In the genomic region with DNA sequence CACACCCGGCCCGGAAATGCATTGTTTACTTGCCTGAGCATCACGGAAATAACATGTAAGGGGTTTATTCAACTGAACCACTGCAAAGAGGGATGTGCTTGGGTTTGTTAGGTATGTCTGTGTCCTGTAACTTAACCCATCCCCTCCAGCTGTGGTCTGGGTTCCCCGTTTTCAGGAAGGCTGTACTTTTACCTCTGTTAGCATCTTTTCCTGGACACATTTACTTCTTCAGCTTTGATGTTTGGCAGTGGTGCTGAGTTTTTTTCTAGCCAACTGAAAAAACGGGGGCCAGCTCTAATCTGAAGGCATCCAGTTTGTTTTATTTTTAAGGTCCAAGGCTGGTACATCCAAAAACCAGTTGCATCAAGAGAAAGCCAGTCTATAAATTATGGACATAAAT, we compare ENCODE assay signal across 20 cellular contexts.
DNase-seq lines count a peak whose midpoint lies in the region; ATAC-seq, FAIRE-seq and TF ChIP-seq lines count a peak whose summit lies in the region.
"Had no signal": no experiment of that assay in that cellular context is flagged by ENCODE, and none has a peak within 500 bp of the region (broad histone marks: within the 10 kb centered on the region; RNA-seq: fewer than 3 reads in every experiment).

No MANE protein-coding gene starts in this region.

- H3K27ac ChIP-seq in gastrocnemius medialis (no peak overlapping the region), gastroesophageal sphincter (peak overlapping the region in 1 of 4 donors; percentile 66)
- H3K27ac ChIP-seq: C4-2B, HL-60 had no signal

- H3K27me3 ChIP-seq in gastrocnemius medialis (peaks cover 0 to 3% (median 0%) of the 10 kb centered on the region in 3 donors), gastroesophageal sphincter (no peaks in the 10 kb centered on the region)

- H3K27ac Mint-ChIP-seq in nephron (peak overlapping the region; percentile 93 to 95 (median 95)), type B pancreatic cell (no peak overlapping the region)
- H3K27ac Mint-ChIP-seq in activated CD4-positive, alpha-beta T cell treated with anti-CD3 and anti-CD28 coated beads, Interleukin-2, amount 10 ng/mL, durations not matched to agents 7 days and 5 days: no peak overlapping the region
- H3K27ac Mint-ChIP-seq: CD4-positive, alpha-beta T cell had no signal

- no peaks in the 10 kb centered on the region for H3K9me3 ChIP-seq in gastrocnemius medialis
- H3K9me3 ChIP-seq in gastroesophageal sphincter: no peaks in the 10 kb centered on the region
- H3K9me3 ChIP-seq: Caco-2, HAP-1 had no signal

- no peaks in the 10 kb centered on the region for H3K9me3 Mint-ChIP-seq in nephron
- H3K9me3 Mint-ChIP-seq in type B pancreatic cell: peaks cover 13% of the 10 kb centered on the region
- no peaks in the 10 kb centered on the region for H3K9me3 Mint-ChIP-seq in activated CD4-positive, alpha-beta T cell treated with anti-CD3 and anti-CD28 coated beads, Interleukin-2, amount 10 ng/mL, durations not matched to agents 7 days and 5 days
- H3K9me3 Mint-ChIP-seq: CD4-positive, alpha-beta T cell had no signal

- no peak overlapping the region for H3K4me3 Mint-ChIP-seq in nephron
- H3K4me3 Mint-ChIP-seq in type B pancreatic cell: no peak overlapping the region
- no peak overlapping the region for H3K4me3 Mint-ChIP-seq in activated CD4-positive, alpha-beta T cell treated with anti-CD3 and anti-CD28 coated beads, Interleukin-2, amount 10 ng/mL, durations not matched to agents 7 days and 5 days
- H3K4me3 Mint-ChIP-seq: CD4-positive, alpha-beta T cell had no signal

- ATAC-seq in gastrocnemius medialis: no peak
- no peak for ATAC-seq in GM21447 (IDR thresholded peaks at IDR 0.05; ENCODE audit: unreplicated experiment)
- no peak for ATAC-seq in gastroesophageal sphincter

- H3K4me1 Mint-ChIP-seq in nephron: peaks cover 72% of the 10 kb centered on the region
- H3K4me1 Mint-ChIP-seq in type B pancreatic cell (ENCODE audit: unreplicated experiment): peaks cover 67% of the 10 kb centered on the region
- H3K4me1 Mint-ChIP-seq in activated CD4-positive, alpha-beta T cell treated with anti-CD3 and anti-CD28 coated beads, Interleukin-2, amount 10 ng/mL, durations not matched to agents 7 days and 5 days: no peaks in the 10 kb centered on the region

- DNase-seq in H54 (ENCODE audit: insufficient read length, low spot score) (no peak), NCI-H69 (lab: John Stamatoyannopoulos, UW) (peak; percentile 20), type B pancreatic cell (ENCODE audit: extremely low spot score, unreplicated experiment) (peak; percentile 50), gastrocnemius medialis (no peak)
- DNase-seq in activated CD4-positive, alpha-beta T cell treated with anti-CD3 and anti-CD28 coated beads, Interleukin-2, amount 10 ng/mL, durations not matched to agents 7 days and 5 days: no peak
- DNase-seq: ACHN; AML-193; Caco-2; CD4-positive, alpha-beta T cell; GOT3 had no signal

- 20 to 51% methylated on average over 1 to 5 of the region's 5 CpGs for WGBS in gastroesophageal sphincter (ENCODE audit: low coverage in 1 of 2), 2 donors

- CTCF ChIA-PET in activated CD4-positive, alpha-beta T cell treated with anti-CD3 and anti-CD28 coated beads, Interleukin-2, amount 10 ng/mL, durations not matched to agents 7 days and 5 days (lab: Charles Lee): no interaction called here

- H3K4me1 ChIP-seq in gastrocnemius medialis: peaks cover 0 to 8% of the 10 kb centered on the region in 2 donors
- peaks cover 0 to 26% (median 3%) of the 10 kb centered on the region in 3 donors for H3K4me1 ChIP-seq in gastroesophageal sphincter
- H3K4me1 ChIP-seq: Caco-2 had no signal

- H3K36me3 Mint-ChIP-seq in nephron (ENCODE audit: low read depth) (no peaks in the 10 kb centered on the region), type B pancreatic cell (peaks cover 5% of the 10 kb centered on the region)
- H3K36me3 Mint-ChIP-seq in activated CD4-positive, alpha-beta T cell treated with anti-CD3 and anti-CD28 coated beads, Interleukin-2, amount 10 ng/mL, durations not matched to agents 7 days and 5 days (ENCODE audit: low read depth): no peaks in the 10 kb centered on the region

- no peak for TF ChIP-seq POLR2A in H54 (IDR thresholded peaks at IDR 0.05; ENCODE audit: low read depth, low read length)
- no peak for TF ChIP-seq POLR2A in gastrocnemius medialis (IDR thresholded peaks at IDR 0.05)
- TF ChIP-seq POLR2A in gastroesophageal sphincter (IDR thresholded peaks at IDR 0.05): no peak

- TF ChIP-seq EP300 in gastroesophageal sphincter (IDR thresholded peaks at IDR 0.05): no peak

- FAIRE-seq in H54 (lab: Jason Lieb, UNC): peak; percentile 27
- FAIRE-seq: A204.1, D721Med, G401.6, GM12891 had no signal

- H3K4me3 ChIP-seq in gastrocnemius medialis (no peak overlapping the region), gastroesophageal sphincter (no peak overlapping the region)
- H3K4me3 ChIP-seq: HAP-1 had no signal

- H3K36me3 ChIP-seq in gastrocnemius medialis (no peaks in the 10 kb centered on the region), gastroesophageal sphincter (no peaks in the 10 kb centered on the region)
- H3K36me3 ChIP-seq: HAP-1 had no signal

- in situ Hi-C loops in gastrocnemius medialis (cut with MboI; ENCODE audit: low sequenced_read_pairs in 4 of 4): no loop called here

- intact Hi-C loops in gastrocnemius medialis (cut with DNase I; ENCODE audit: low total_unique reads): no loop called here

- no peak for TF ChIP-seq CTCF in nephron (IDR thresholded peaks at IDR 0.05; ENCODE audit: unreplicated experiment in 3 of 3)
- TF ChIP-seq CTCF in type B pancreatic cell (conservative IDR thresholded peaks at IDR 0.05): no peak
- TF ChIP-seq CTCF in gastrocnemius medialis (IDR thresholded peaks at IDR 0.05 in 4 of 5, conservative IDR thresholded peaks at IDR 0.05 in 1 of 5): no peak
- no peak for TF ChIP-seq CTCF in gastroesophageal sphincter (IDR thresholded peaks at IDR 0.05)

- H3K27me3 Mint-ChIP-seq in nephron (ENCODE audit: low read depth) (peaks cover 8% of the 10 kb centered on the region), type B pancreatic cell (peaks cover 10% of the 10 kb centered on the region)
- H3K27me3 Mint-ChIP-seq in activated CD4-positive, alpha-beta T cell treated with anti-CD3 and anti-CD28 coated beads, Interleukin-2, amount 10 ng/mL, durations not matched to agents 7 days and 5 days: no peaks in the 10 kb centered on the region
- H3K27me3 Mint-ChIP-seq: CD4-positive, alpha-beta T cell had no signal

- POLR2A ChIA-PET in activated CD4-positive, alpha-beta T cell treated with anti-CD3 and anti-CD28 coated beads, Interleukin-2, amount 10 ng/mL, durations not matched to agents 7 days and 5 days (lab: Charles Lee): no interaction called here

Comparison
In these comparisons a context has a peak if more than half of its experiments do, and no peak if none do; other contexts are left out.
1. DNase-seq: peak in NCI-H69 (single experiment) and type B pancreatic cell (single experiment); none in H54 (single experiment), gastrocnemius medialis (0 of 2) and activated CD4-positive, alpha-beta T cell treated with anti-CD3 and anti-CD28 coated beads, Interleukin-2, amount 10 ng/mL, durations not matched to agents 7 days and 5 days (single experiment).
2. H3K27ac Mint-ChIP-seq: peak in nephron (3 of 3); none in type B pancreatic cell (single experiment) and activated CD4-positive, alpha-beta T cell treated with anti-CD3 and anti-CD28 coated beads, Interleukin-2, amount 10 ng/mL, durations not matched to agents 7 days and 5 days (single experiment).